In the genomic region with DNA sequence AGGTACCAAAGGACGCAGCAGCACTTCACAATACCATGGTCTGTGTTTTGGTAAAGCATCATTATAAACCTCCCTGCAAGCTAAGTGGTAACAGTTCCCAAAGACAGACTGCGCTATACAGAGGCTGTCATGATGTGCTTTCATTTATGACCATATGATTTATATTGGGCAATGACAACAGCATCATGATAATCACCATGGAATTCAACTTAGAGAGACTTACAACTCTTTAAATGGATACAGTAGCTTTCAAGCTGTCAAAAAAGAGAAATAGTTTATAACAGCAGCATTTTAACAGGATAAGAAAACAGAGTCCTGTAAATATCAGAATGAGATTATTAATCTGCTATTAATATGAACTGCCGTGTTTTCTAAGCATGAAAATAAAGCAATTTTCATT, we compare ENCODE assay signal across 25 cellular contexts.
"Had no signal": no experiment of that assay in that cellular context is flagged by ENCODE, and none has a peak within 500 bp of the region (broad histone marks: within the 10 kb centered on the region; RNA-seq: fewer than 3 reads in every experiment).

No MANE protein-coding gene starts in this region.

- H3K36me3 ChIP-seq: colonic mucosa, esophagus muscularis mucosa, esophagus squamous epithelium, gastrocnemius medialis, gastroesophageal sphincter, heart left ventricle, heart right ventricle had no signal

- H3K9me3 ChIP-seq: colonic mucosa, esophagus muscularis mucosa, esophagus squamous epithelium, gastrocnemius medialis, gastroesophageal sphincter, heart left ventricle, heart right ventricle had no signal

- H3K4me3 ChIP-seq: colonic mucosa, coronary artery, dorsolateral prefrontal cortex, esophagus muscularis mucosa, esophagus squamous epithelium, gastrocnemius medialis, gastroesophageal sphincter, heart left ventricle, heart right ventricle had no signal

- H3K27me3 Mint-ChIP-seq: dendritic cell treated with granulocyte-macrophage colony-stimulating factor and Interleukin-4, amounts not matched to agents 40 ng/mL and 50 ng/mL, for 4 days; effector memory CD8-positive, alpha-beta T cell had no signal

- H3K27ac Mint-ChIP-seq: dendritic cell treated with granulocyte-macrophage colony-stimulating factor and Interleukin-4, amounts not matched to agents 40 ng/mL and 50 ng/mL, for 4 days; effector memory CD8-positive, alpha-beta T cell; endodermal cell had no signal

- DNase-seq: colonic mucosa; cortex of kidney; dermis blood vessel endothelial cell; dorsolateral prefrontal cortex; effector CD4-positive, alpha-beta T cell; effector CD8-positive, alpha-beta T cell; effector memory CD4-positive, alpha-beta T cell; effector memory CD8-positive, alpha-beta T cell; endodermal cell; erythroblast; esophagus squamous epithelium; foreskin fibroblast; foreskin keratinocyte; foreskin melanocyte; gastrocnemius medialis; glutamatergic neuron; head of caudate nucleus; heart left ventricle; heart right ventricle had no signal

- H3K9me3 Mint-ChIP-seq: dendritic cell treated with granulocyte-macrophage colony-stimulating factor and Interleukin-4, amounts not matched to agents 40 ng/mL and 50 ng/mL, for 4 days; endodermal cell had no signal

- H3K4me1 Mint-ChIP-seq: endodermal cell had no signal

- H3K27ac ChIP-seq: colonic mucosa, coronary artery, dorsolateral prefrontal cortex, epithelial cell of prostate, esophagus muscularis mucosa, esophagus squamous epithelium, foreskin keratinocyte, gastrocnemius medialis, gastroesophageal sphincter, heart left ventricle, heart right ventricle had no signal

- H3K27me3 ChIP-seq: colonic mucosa, dorsolateral prefrontal cortex, esophagus muscularis mucosa, esophagus squamous epithelium, gastrocnemius medialis, gastroesophageal sphincter, heart left ventricle, heart right ventricle had no signal

- H3K4me3 Mint-ChIP-seq: dendritic cell treated with granulocyte-macrophage colony-stimulating factor and Interleukin-4, amounts not matched to agents 40 ng/mL and 50 ng/mL, for 4 days; effector memory CD8-positive, alpha-beta T cell; endodermal cell had no signal

- H3K4me1 ChIP-seq: colonic mucosa, esophagus muscularis mucosa, esophagus squamous epithelium, foreskin keratinocyte, gastroesophageal sphincter, heart left ventricle, heart right ventricle had no signal

- ATAC-seq: effector memory CD8-positive, alpha-beta T cell; esophagus mucosa; foreskin keratinocyte; gastrocnemius medialis; gastroesophageal sphincter; heart left ventricle; heart right ventricle had no signal
